In genomic region chr3:4083225-4084015, GRCh38 we compare ENCODE assay signal across 22 cellular contexts.
DNase-seq lines count a peak whose midpoint lies in the region; FAIRE-seq and TF ChIP-seq lines count a peak whose summit lies in the region.
"Had no signal": no experiment of that assay in that cellular context is flagged by ENCODE, and none has a peak within 500 bp of the region (broad histone marks: within the 10 kb centered on the region; RNA-seq: fewer than 3 reads in every experiment).

No MANE protein-coding gene starts in this region.

- DNase-seq in Ammon's horn (ENCODE audit: low spot score) (peak; percentile 7), H7 (peak; percentile 7), OCI-M1 (lab: John Stamatoyannopoulos, UW) (peak; percentile 17), glutamatergic neuron (no peak), A673 (ENCODE audit: low spot score) (no peak), GM12892 (ENCODE audit: insufficient read length) (no peak)
- no peak for DNase-seq in activated naive CD4-positive, alpha-beta T cell treated with anti-CD3 and anti-CD28 coated beads for 36 hours
- DNase-seq: CD4-positive, alpha-beta T cell; COR-L47; GDM1; NCI-H1105; NCI-H146; NCI-H2029; NCI-H345; NCI-H526 treated with DMSO at 0.1 percent for 48 hours; NK-92 treated with Interleukin-12 subunit alpha and Interleukin-12 subunit beta, amount 100 ng/mL, for 24 hours; Peyer's patch; SJCRH30; T-helper 17 cell had no signal

- H3K27me3 Mint-ChIP-seq in glutamatergic neuron (ENCODE audit: unreplicated experiment): no peaks in the 10 kb centered on the region
- no peaks in the 10 kb centered on the region for H3K27me3 Mint-ChIP-seq in activated naive CD4-positive, alpha-beta T cell treated with anti-CD3 and anti-CD28 coated beads for 36 hours (ENCODE audit: low read depth)
- H3K27me3 Mint-ChIP-seq: CD4-positive, alpha-beta T cell; T-helper 17 cell had no signal

- H3K4me3 ChIP-seq in H7 (ENCODE audit: insufficient read depth, low read depth, low read length) (no peak overlapping the region), A673 (ENCODE audit: low read depth, low read length, poor library complexity, severe bottlenecking) (no peak overlapping the region)
- H3K4me3 ChIP-seq: BLaER1, Peyer's patch, SJCRH30 had no signal

- H3K27ac Mint-ChIP-seq in glutamatergic neuron (ENCODE audit: unreplicated experiment): peak overlapping the region; percentile 40
- H3K27ac Mint-ChIP-seq in activated naive CD4-positive, alpha-beta T cell treated with anti-CD3 and anti-CD28 coated beads for 36 hours: no peak overlapping the region
- H3K27ac Mint-ChIP-seq: CD4-positive, alpha-beta T cell; T-helper 17 cell had no signal

- H3K9me3 ChIP-seq in A673 (ENCODE audit: low read depth, low read length, poor library complexity, severe bottlenecking): peaks cover 10% of the 10 kb centered on the region
- H3K9me3 ChIP-seq: BLaER1, Peyer's patch, SJCRH30 had no signal

- POLR2A ChIA-PET in A673 (lab: Charles Lee; ENCODE audit: low non-redundant PET): no interaction called here

- no TSS peak for BruUV-seq in A673 (replicated peaks; lab: Mats Ljungman, UMichigan)

- no peak overlapping the region for H3K4me3 Mint-ChIP-seq in glutamatergic neuron (ENCODE audit: unreplicated experiment)
- H3K4me3 Mint-ChIP-seq in activated naive CD4-positive, alpha-beta T cell treated with anti-CD3 and anti-CD28 coated beads for 36 hours: no peak overlapping the region
- H3K4me3 Mint-ChIP-seq: CD4-positive, alpha-beta T cell; T-helper 17 cell had no signal

- no peak overlapping the region for H3K27ac ChIP-seq in A673 (ENCODE audit: low read depth, low read length, poor library complexity, severe bottlenecking)
- H3K27ac ChIP-seq: BLaER1, KMS-11, Peyer's patch, SJCRH30 had no signal

- H3K4me1 Mint-ChIP-seq in glutamatergic neuron (ENCODE audit: low read depth, unreplicated experiment): peaks cover 10% of the 10 kb centered on the region
- H3K4me1 Mint-ChIP-seq in activated naive CD4-positive, alpha-beta T cell treated with anti-CD3 and anti-CD28 coated beads for 36 hours (ENCODE audit: low read depth): no peaks in the 10 kb centered on the region
- H3K4me1 Mint-ChIP-seq: T-helper 17 cell had no signal

- CTCF ChIA-PET in activated naive CD4-positive, alpha-beta T cell treated with anti-CD3 and anti-CD28 coated beads for 36 hours (lab: Charles Lee): no interaction called here
- CTCF ChIA-PET in A673 (lab: Charles Lee): no interaction called here

- TF ChIP-seq CTCF in glutamatergic neuron (IDR thresholded peaks at IDR 0.05; ENCODE audit: partially characterized antibody, unreplicated experiment) (no peak), A673 (conservative IDR thresholded peaks at IDR 0.05; ENCODE audit: low read depth, low read length) (no peak)

- no peak for FAIRE-seq in GM12892 (lab: Jason Lieb, UNC)
- FAIRE-seq: H54 had no signal

- H3K36me3 Mint-ChIP-seq in glutamatergic neuron (ENCODE audit: unreplicated experiment): no peaks in the 10 kb centered on the region
- H3K36me3 Mint-ChIP-seq in activated naive CD4-positive, alpha-beta T cell treated with anti-CD3 and anti-CD28 coated beads for 36 hours (ENCODE audit: low read depth): no peaks in the 10 kb centered on the region

- H3K9me3 Mint-ChIP-seq in glutamatergic neuron (ENCODE audit: unreplicated experiment): no peaks in the 10 kb centered on the region
- H3K9me3 Mint-ChIP-seq in activated naive CD4-positive, alpha-beta T cell treated with anti-CD3 and anti-CD28 coated beads for 36 hours: no peaks in the 10 kb centered on the region

- no peaks in the 10 kb centered on the region for H3K4me1 ChIP-seq in A673 (ENCODE audit: insufficient read depth, low read length, poor library complexity, severe bottlenecking)
- H3K4me1 ChIP-seq: BLaER1, SJCRH30 had no signal

- TF ChIP-seq POLR2A in GM12892 (IDR thresholded peaks at IDR 0.05; ENCODE audit: low read depth, low read length): no peak

- intact Hi-C loops in activated naive CD4-positive, alpha-beta T cell treated with anti-CD3 and anti-CD28 coated beads for 36 hours (cut with micrococcal nuclease): no loop called here
- intact Hi-C loops in A673 (cut with micrococcal nuclease; ENCODE audit: unreplicated experiment): no loop called here

- no peaks in the 10 kb centered on the region for H3K36me3 ChIP-seq in H7 (replicated peaks; ENCODE audit: control insufficient read depth, insufficient read depth, low read length)
- H3K36me3 ChIP-seq in A673 (ENCODE audit: insufficient read depth, low read length, poor library complexity, severe bottlenecking): no peaks in the 10 kb centered on the region
- H3K36me3 ChIP-seq: BLaER1, Peyer's patch, SJCRH30 had no signal

- H3K27me3 ChIP-seq in H7 (ENCODE audit: control insufficient read depth, insufficient read depth, low read length): no peaks in the 10 kb centered on the region
- no peaks in the 10 kb centered on the region for H3K27me3 ChIP-seq in A673 (replicated peaks; ENCODE audit: insufficient read depth, low read depth, low read length, poor library complexity)
- H3K27me3 ChIP-seq: BLaER1, Peyer's patch, SJCRH30 had no signal

Comparison
In these comparisons a context has a peak if more than half of its experiments do, and no peak if none do; other contexts are left out.
1. DNase-seq: peak in Ammon's horn (single experiment), H7 (single experiment) and OCI-M1 (single experiment); none in glutamatergic neuron (single experiment), activated naive CD4-positive, alpha-beta T cell treated with anti-CD3 and anti-CD28 coated beads for 36 hours (single experiment), A673 (single experiment) and GM12892 (single experiment).